ENCODE assay signal across 32 cellular contexts in genomic region chr2:15688924-15689568, GRCh38.
"Had no signal": no experiment of that assay in that cellular context is flagged by ENCODE, and none has a peak within 500 bp of the region (broad histone marks: within the 10 kb centered on the region; RNA-seq: fewer than 3 reads in every experiment).

No MANE protein-coding gene starts in this region.

- H3K4me1 ChIP-seq: ascending aorta, breast epithelium, colonic mucosa, esophagus squamous epithelium, gastroesophageal sphincter had no signal

- H3K9me3 ChIP-seq: ascending aorta, breast epithelium, colonic mucosa, esophagus squamous epithelium, gastroesophageal sphincter had no signal

- ATAC-seq: activated naive CD4-positive, alpha-beta T cell treated with anti-CD3 and anti-CD28 coated beads, Interleukin-2, amount 50 U/mL, for 72 hours; activated T-cell treated with anti-CD3 and anti-CD28 coated beads, Interleukin-2, amount 50 U/mL, for 72 hours; gastroesophageal sphincter; heart right ventricle; T-helper 17 cell; WTC11 had no signal

- H3K27me3 ChIP-seq: ascending aorta, breast epithelium, cardiac muscle cell, colonic mucosa, esophagus squamous epithelium, gastroesophageal sphincter, heart right ventricle, hepatocyte had no signal

- H3K27ac ChIP-seq: ascending aorta, breast epithelium, cardiac muscle cell, colonic mucosa, epithelial cell of prostate, esophagus squamous epithelium, gastroesophageal sphincter, heart right ventricle, hepatocyte, VCaP had no signal

- DNase-seq: activated CD4-positive, alpha-beta memory T cell treated with anti-CD3 and anti-CD28 coated beads, Interleukin-2, amount 10 ng/mL, durations not matched to agents 7 days and 5 days; activated CD4-positive, alpha-beta T cell treated with anti-CD3 and anti-CD28 coated beads for 1 hour; activated CD4-positive, alpha-beta T cell treated with anti-CD3 and anti-CD28 coated beads for 4 hours; activated CD4-positive, alpha-beta T cell treated with anti-CD3 and anti-CD28 coated beads, Interleukin-2, amount 10 ng/mL, durations not matched to agents 7 days and 5 days; activated CD4-positive, alpha-beta T cell treated with anti-CD3 and anti-CD28 coated beads, Interleukin-2, amount 50 U/mL, for 4 hours; activated CD8-positive, alpha-beta memory T cell treated with anti-CD3 and anti-CD28 coated beads, Interleukin-2, amount 50 U/mL, for 48 hours; activated gamma-delta T cell; activated naive CD4-positive, alpha-beta T cell; activated naive CD4-positive, alpha-beta T cell treated with anti-CD3 and anti-CD28 coated beads, Interleukin-2, amount 10 ng/mL, durations not matched to agents 7 days and 5 days; activated naive CD8-positive, alpha-beta T cell treated with anti-CD3 and anti-CD28 coated beads, Interleukin-2, amount 10 ng/mL, durations not matched to agents 7 days and 5 days; activated T-cell treated with anti-CD3 and anti-CD28 coated beads for 4 hours; activated T-cell treated with anti-CD3 and anti-CD28 coated beads, Interleukin-2, amount 50 U/mL, for 24 hours; activated T-cell treated with anti-CD3 and anti-CD28 coated beads, Interleukin-2, amount 50 U/mL, for 72 hours; central memory CD4-positive, alpha-beta T cell; cerebellar nuclear complex; colonic mucosa; effector CD8-positive, alpha-beta T cell; esophagus squamous epithelium; foreskin melanocyte; heart right ventricle; T-helper 17 cell had no signal

- FAIRE-seq: endometrium, endothelial cell of umbilical vein had no signal

- H2AFZ ChIP-seq: hepatocyte had no signal

- H3K36me3 ChIP-seq: ascending aorta, breast epithelium, cardiac muscle cell, colonic mucosa, esophagus squamous epithelium, gastroesophageal sphincter, heart right ventricle had no signal

- H3K4me2 ChIP-seq: hepatocyte had no signal

- H3K4me3 ChIP-seq: ascending aorta, breast epithelium, cardiac muscle cell, colonic mucosa, esophagus squamous epithelium, gastroesophageal sphincter, heart right ventricle, hepatocyte had no signal

- H3K79me2 ChIP-seq: hepatocyte had no signal
